In genomic region chr10:114304566-114305421, GRCh38 we compare ENCODE assay signal across 8 cellular contexts.
DNase-seq lines count a peak whose midpoint lies in the region; ATAC-seq and TF ChIP-seq lines count a peak whose summit lies in the region.

No MANE protein-coding gene starts in this region.

- H3K9me3 ChIP-seq in OCI-LY3 (ENCODE audit: insufficient read depth, low read length) (no peaks in the 10 kb centered on the region), heart left ventricle (no peaks in the 10 kb centered on the region), gastrocnemius medialis (no peaks in the 10 kb centered on the region)

- no peaks in the 10 kb centered on the region for H4K20me1 ChIP-seq in OCI-LY3 (ENCODE audit: insufficient read depth, low read length)

- 10 to 15% (median 13%) methylated on average over 41 of the region's 41 CpGs for WGBS in heart left ventricle, 4 donors

- H3K79me2 ChIP-seq in OCI-LY3 (ENCODE audit: low read length) = no peaks in the 10 kb centered on the region

- TF ChIP-seq CTCF in OCI-LY3 (IDR thresholded peaks at IDR 0.05; ENCODE audit: low read depth, low read length) (peak; percentile 51), heart left ventricle (IDR thresholded peaks at IDR 0.05) (peak in 10 of 12 donors; percentile 29 to 60 (median 41)), gastrocnemius medialis (IDR thresholded peaks at IDR 0.05 in 4 of 5, conservative IDR thresholded peaks at IDR 0.05 in 1 of 5) (peak in 1 of 5 experiments; percentile 21)

- H3K27me3 ChIP-seq in OCI-LY3 (ENCODE audit: low read depth, low read length) (peaks cover 9% of the 10 kb centered on the region; the same call in 1 of the 2 replicates), heart left ventricle (no peaks in the 10 kb centered on the region), gastrocnemius medialis (no peaks in the 10 kb centered on the region)

- H3K4me3 ChIP-seq in OCI-LY3 (ENCODE audit: low read length) = peak overlapping the region; percentile 88
- H3K4me3 ChIP-seq in heart left ventricle = peak overlapping the region in 11 of 12 donors; percentile 11 to 60 (median 46)
- H3K4me3 ChIP-seq in gastrocnemius medialis = peak overlapping the region; percentile 14 to 47 (median 40)

- peak; percentile 56 for DNase-seq in AG20443 (ENCODE audit: low spot score)
- DNase-seq in activated effector memory CD4-positive, alpha-beta T cell treated with anti-CD3 and anti-CD28 coated beads, Interleukin-2, amount 50 U/mL, for 16 hours = peak; percentile 82
- peak in 3 of 5 donors; percentile 45 to 64 (median 54) for DNase-seq in heart left ventricle
- DNase-seq in gastrocnemius medialis = no peak

- H2AFZ ChIP-seq in OCI-LY3 (ENCODE audit: low read depth, low read length) = peak overlapping the region; percentile 98

- in situ Hi-C loops in gastrocnemius medialis (cut with MboI; ENCODE audit: low sequenced_read_pairs in 4 of 4) = loop anchor here in 3 of 4 donors (10.0 to 25.0 kb wide), 7 partner anchors 130 to 833 kb away; partner anchors contain the start of gene FHIP2A (in 1 of the 3)

- H3K4me1 ChIP-seq in OCI-LY3 (ENCODE audit: low read length) = no peaks in the 10 kb centered on the region
- H3K4me1 ChIP-seq in heart left ventricle = peaks cover 0 to 47% (median 13%) of the 10 kb centered on the region in 12 donors
- peaks cover 8 to 13% of the 10 kb centered on the region in 2 donors for H3K4me1 ChIP-seq in gastrocnemius medialis

- H3K4me2 ChIP-seq in OCI-LY3 (ENCODE audit: low read length) = peak overlapping the region; percentile 99

- intact Hi-C loops in heart left ventricle (cut with DNase I) = loop anchor here (5.0 to 10.0 kb wide), 18 partner anchors 98 to 520 kb away; partner anchors contain the start of genes AFAP1L2 (in 5 of the 10) and FHIP2A (in 3 of the 10)
- intact Hi-C loops in gastrocnemius medialis (cut with DNase I; ENCODE audit: low total_unique reads) = loop anchor here (1.0 to 10.0 kb wide), 4 partner anchors 100 to 482 kb away; partner anchors contain the start of gene AFAP1L2

- H3K9ac ChIP-seq in OCI-LY3 (ENCODE audit: low read length) = peak overlapping the region; percentile 60

- H3K27ac ChIP-seq in OCI-LY3 (ENCODE audit: low read length) (no peak overlapping the region), heart left ventricle (peak overlapping the region in 11 of 12 donors; percentile 8 to 71 (median 52)), gastrocnemius medialis (no peak overlapping the region)

- ATAC-seq in GM18909 (IDR thresholded peaks at IDR 0.05; ENCODE audit: poor library complexity, unreplicated experiment) (peak; percentile 73), HG03342 (IDR thresholded peaks at IDR 0.05; ENCODE audit: unreplicated experiment) (peak; percentile 70), heart left ventricle (peak; percentile 68 to 84 (median 74)), gastrocnemius medialis (peak; percentile 21 to 29), GM18873 (IDR thresholded peaks at IDR 0.05; ENCODE audit: low FRiP score, unreplicated experiment) (no peak)

- TF ChIP-seq POLR2A in heart left ventricle (IDR thresholded peaks at IDR 0.05) (no peak), gastrocnemius medialis (IDR thresholded peaks at IDR 0.05) (no peak)

- no peaks in the 10 kb centered on the region for H3K36me3 ChIP-seq in OCI-LY3 (replicated peaks; ENCODE audit: low read depth, low read length)
- peaks cover 0 to 9% (median 3%) of the 10 kb centered on the region in 9 donors for H3K36me3 ChIP-seq in heart left ventricle
- no peaks in the 10 kb centered on the region for H3K36me3 ChIP-seq in gastrocnemius medialis

Comparison
In these comparisons a context has a peak if more than half of its experiments do, and no peak if none do; other contexts are left out.
1. DNase-seq: peak in AG20443 (single experiment), activated effector memory CD4-positive, alpha-beta T cell treated with anti-CD3 and anti-CD28 coated beads, Interleukin-2, amount 50 U/mL, for 16 hours (single experiment) and heart left ventricle (3 of 5); none in gastrocnemius medialis (0 of 2).
2. H3K27ac ChIP-seq: peak in heart left ventricle (11 of 12); none in OCI-LY3 (single experiment) and gastrocnemius medialis (0 of 4).
3. Peak in every context shown above with its lines, with median percentiles within 50 percentile points of each other: H3K4me3 ChIP-seq.